Comparison of ENCODE assay signal across 8 cellular contexts in the genomic region with DNA sequence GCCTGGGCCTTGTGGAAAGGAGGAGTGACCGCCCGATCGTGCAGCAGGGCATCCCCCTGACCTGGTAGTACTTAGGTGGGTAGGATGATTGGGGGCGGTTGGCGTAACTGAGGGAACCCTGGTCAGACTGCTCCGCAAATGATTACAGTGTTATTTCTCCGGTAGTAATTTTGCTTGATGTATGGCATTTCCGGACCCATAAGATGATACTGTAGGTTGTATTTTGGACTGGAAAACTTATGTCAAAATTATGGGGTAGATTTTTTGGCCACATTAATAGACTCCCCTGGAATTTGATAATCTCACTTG. TPM values are rescaled to one million over a fixed set of nuclear protein-coding genes. Genes with fewer than 3 reads are reported as not detected.
A peak's percentile ranks its signal among the peaks of the same experiment; 100 is the strongest.
DNase-seq lines count a peak whose midpoint lies in the region; ATAC-seq, FAIRE-seq and TF ChIP-seq lines count a peak whose summit lies in the region.

No MANE protein-coding gene starts in this region.

- no peak overlapping the region for H4K91ac ChIP-seq in mesenchymal stem cell (ENCODE audit: low read length)

- H3K79me1 ChIP-seq in mesenchymal stem cell (replicated peaks; ENCODE audit: low read length, poor library complexity, severe bottlenecking): peaks cover 1% of the 10 kb centered on the region

- no peak overlapping the region for H3K23ac ChIP-seq in mesenchymal stem cell (ENCODE audit: low read length in 2 of 2)

- TF ChIP-seq POLR2A in GM12878 (IDR thresholded peaks at IDR 0.05; ENCODE audit: low read depth, low read length): no peak

- no peak for ATAC-seq in heart right ventricle
- no peak for ATAC-seq in left cardiac atrium
- no peak; the same call in 2 of the 3 replicates for ATAC-seq in GM12878
- no peak for ATAC-seq in aorta (ENCODE audit: low FRiP score)

- in situ Hi-C loops in GM12878 (cut with MboI): no loop called here

- peaks cover 33% of the 10 kb centered on the region for H3K79me2 ChIP-seq in GM12878 (ENCODE audit: control insufficient read depth, insufficient read depth, low read length)

- H4K20me1 ChIP-seq in GM12878 (ENCODE audit: control insufficient read depth, insufficient read depth): no peaks in the 10 kb centered on the region

- TF ChIP-seq CTCF in heart right ventricle (IDR thresholded peaks at IDR 0.05) (no peak), GM12878 (IDR thresholded peaks at IDR 0.05 in 2 of 3, conservative IDR thresholded peaks at IDR 0.05 in 1 of 3; ENCODE audit: control insufficient read depth in 2 of 3, extremely low read depth in 1 of 3, insufficient read depth in 1 of 3, low read depth in 3 of 3, low read length in 3 of 3) (no peak)

- no peak overlapping the region for H2BK12ac ChIP-seq in mesenchymal stem cell (ENCODE audit: low read length in 2 of 2)

- SMC1A ChIA-PET in GM12878 (lab: Charles Lee; ENCODE audit: uncharacterized antibody, unreplicated experiment): interaction anchor here (1.2 kb wide), 1 partner anchor 33 kb away, joined by 4 read pairs; no protein-coding TSS in a partner anchor

- POLR2A ChIA-PET in GM12878 (lab: Charles Lee): interaction anchor here (0.6 to 1.1 kb wide), 8 partner anchors 59 to 1338 kb away, joined by 3 to 7 read pairs (median 3); partner anchors contain the start of genes UQCR10 and ZMAT5

- H2BK5ac ChIP-seq in mesenchymal stem cell (ENCODE audit: low read depth, low read length, poor library complexity, severe bottlenecking): no peak overlapping the region

- CTCF ChIA-PET in GM12878 (lab: Yijun Ruan, JAX): interaction anchor here (0.7 to 1.7 kb wide), 4 partner anchors 46 to 280 kb away, joined by 3 read pairs; partner anchors contain the start of genes ASCC2 and NF2

- peak overlapping the region; percentile 90 for H2AFZ ChIP-seq in GM12878 (ENCODE audit: control insufficient read depth, low read depth, low read length)
- peak overlapping the region; percentile 77 for H2AFZ ChIP-seq in mesenchymal stem cell (ENCODE audit: low read depth, low read length)

- RAD21 ChIA-PET in GM12878 (lab: Charles Lee; ENCODE audit: unreplicated experiment): interaction anchor here (0.6 to 1.4 kb wide), 5 partner anchors 101 to 677 kb away, joined by 3 to 4 read pairs (median 3); partner anchors contain the start of gene ZMAT5

- peak overlapping the region in 1 of 2 experiments; percentile 54 for H3K4ac ChIP-seq in mesenchymal stem cell (ENCODE audit: low read depth in 1 of 2, low read length in 2 of 2)

- H3K27me3 ChIP-seq in heart right ventricle: no peaks in the 10 kb centered on the region
- no peaks in the 10 kb centered on the region for H3K27me3 ChIP-seq in GM12878 (replicated peaks in 1 of 2; ENCODE audit: control insufficient read depth in 2 of 2, insufficient read depth in 2 of 2, low read length in 1 of 2)
- peaks cover 0 to 9% of the 10 kb centered on the region in 2 experiments for H3K27me3 ChIP-seq in mesenchymal stem cell (ENCODE audit: control insufficient read depth in 1 of 2, insufficient read depth in 1 of 2, low read length in 2 of 2)
- no peaks in the 10 kb centered on the region for H3K27me3 ChIP-seq in aorta (ENCODE audit: control insufficient read depth in 1 of 2, insufficient read depth in 2 of 2, low read length in 1 of 2)

- no TSS peak for BruUV-seq in GM12878 (replicated peaks; lab: Mats Ljungman, UMichigan)

- 2 to 4% methylated on average over 8 of the region's 8 CpGs for WGBS in heart right ventricle, 2 donors
- under 1% methylated on average over 8 of the region's 8 CpGs for WGBS in GM12878 (ENCODE audit: insufficient coverage, insufficient replicate concordance, low lambda C conversion rate, missing lambda C conversion rate)
- WGBS in mesenchymal stem cell: 12% methylated on average over 8 of the region's 8 CpGs
- WGBS in aorta, 2 donors: 1 to 2% methylated on average over 8 of the region's 8 CpGs

- no peak for TF ChIP-seq RAD21 in GM12878 (IDR thresholded peaks at IDR 0.05; ENCODE audit: insufficient read depth, low read depth, low read length)

- H2AK5ac ChIP-seq in mesenchymal stem cell (ENCODE audit: low read length, severe bottlenecking): no peak overlapping the region

- H3K4me1 ChIP-seq in heart right ventricle (peaks cover 11 to 56% (median 47%) of the 10 kb centered on the region in 9 donors), GM12878 (ENCODE audit: control insufficient read depth, insufficient read depth, low read length) (no peaks in the 10 kb centered on the region), mesenchymal stem cell (ENCODE audit: control insufficient read depth, insufficient read depth, low read depth, low read length) (peaks cover 2% of the 10 kb centered on the region), aorta (ENCODE audit: control insufficient read depth in 1 of 2, insufficient read depth in 2 of 2, low read length in 2 of 2) (no peaks in the 10 kb centered on the region)

- no peaks in the 10 kb centered on the region for H3K9me3 ChIP-seq in heart right ventricle
- no peaks in the 10 kb centered on the region for H3K9me3 ChIP-seq in GM12878 (replicated peaks; ENCODE audit: control insufficient read depth, insufficient read depth, low read length)
- H3K9me3 ChIP-seq in mesenchymal stem cell (ENCODE audit: control insufficient read depth, low read length): no peaks in the 10 kb centered on the region
- no peaks in the 10 kb centered on the region for H3K9me3 ChIP-seq in aorta (ENCODE audit: control insufficient read depth, low read length)

- peak overlapping the region; percentile 70 to 88 for H3K18ac ChIP-seq in mesenchymal stem cell (ENCODE audit: low read depth in 1 of 2, low read length in 2 of 2)

- no peaks in the 10 kb centered on the region for H3K36me3 ChIP-seq in heart right ventricle
- H3K36me3 ChIP-seq in GM12878 (ENCODE audit: control insufficient read depth in 2 of 2, insufficient read depth in 2 of 2, low read length in 1 of 2): no peaks in the 10 kb centered on the region
- no peaks in the 10 kb centered on the region for H3K36me3 ChIP-seq in mesenchymal stem cell (ENCODE audit: control insufficient read depth in 1 of 2, insufficient read depth in 2 of 2, low read depth in 1 of 2, low read length in 2 of 2)
- no peaks in the 10 kb centered on the region for H3K36me3 ChIP-seq in aorta (ENCODE audit: control insufficient read depth in 1 of 2, insufficient read depth in 2 of 2, low read length in 1 of 2)

- DNase-seq in heart right ventricle: no peak
- DNase-seq in left cardiac atrium: no peak
- DNase-seq in GM12878 (ENCODE audit: low read depth, low spot score): no peak
- no peak for DNase-seq in mesenchymal stem cell
- no peak for DNase-seq in aorta
- no peak for DNase-seq in NCI-H446 (lab: John Stamatoyannopoulos, UW)
- DNase-seq in DMS 273 treated with DMSO at 0.1 percent for 48 hours (lab: John Stamatoyannopoulos, UW): no peak
- no peak for DNase-seq in DMS 273 (lab: John Stamatoyannopoulos, UW; ENCODE audit: unreplicated experiment)

- no peak overlapping the region for H2BK15ac ChIP-seq in mesenchymal stem cell (ENCODE audit: low read depth, poor library complexity, severe bottlenecking)

- no peak overlapping the region for H2BK120ac ChIP-seq in mesenchymal stem cell (ENCODE audit: low read depth, low read length)

- peak overlapping the region; percentile 45 for H4K8ac ChIP-seq in mesenchymal stem cell (ENCODE audit: low read length)

- peak overlapping the region; percentile 86 to 100 (median 98) for H3K27ac ChIP-seq in heart right ventricle
- H3K27ac ChIP-seq in GM12878 (ENCODE audit: control insufficient read depth, insufficient read depth): peak overlapping the region; percentile 77
- peak overlapping the region; percentile 35 for H3K27ac ChIP-seq in mesenchymal stem cell (ENCODE audit: low read length, poor library complexity, severe bottlenecking)
- H3K27ac ChIP-seq in aorta (ENCODE audit: low read depth in 1 of 2, low read length in 2 of 2): peak overlapping the region in 1 of 2 donors; percentile 31

- FAIRE-seq in GM12878 (lab: Jason Lieb, UNC): no peak

- H3K4me3 ChIP-seq in heart right ventricle (peak overlapping the region; percentile 68 to 99 (median 95)), GM12878 (peak overlapping the region; percentile 70), mesenchymal stem cell (ENCODE audit: insufficient read depth in 1 of 2, low read depth in 1 of 2, low read length in 2 of 2) (peak overlapping the region; percentile 97 to 99), aorta (ENCODE audit: low read length in 2 of 2) (peak overlapping the region; percentile 93 to 94)

- H3K14ac ChIP-seq in mesenchymal stem cell (ENCODE audit: low read length in 2 of 2): peak overlapping the region in 1 of 2 experiments; percentile 73

- TF ChIP-seq EP300 in GM12878 (IDR thresholded peaks at IDR 0.05; ENCODE audit: borderline replicate concordance in 1 of 2, control insufficient read depth in 1 of 2, low read depth in 2 of 2, low read length in 2 of 2): no peak

- H3K9ac ChIP-seq in GM12878 (ENCODE audit: control insufficient read depth, insufficient read depth, low read length) (peak overlapping the region; percentile 78), mesenchymal stem cell (ENCODE audit: low read length) (peak overlapping the region; percentile 94)

- intact Hi-C loops in heart right ventricle (cut with DNase I): loop anchor here in 7 of 10 donors (1.0 to 10.0 kb wide), 4 partner anchors 45 to 121 kb away; partner anchors contain the start of gene ASCC2 (in 1 of the 7)
- intact Hi-C loops in left cardiac atrium (cut with DNase I): loop anchor here in 1 of 2 donors (10.0 kb wide), 1 partner anchor 121 kb away; no protein-coding TSS in a partner anchor
- intact Hi-C loops in GM12878 (cut with micrococcal nuclease; ENCODE audit: unreplicated experiment): loop anchor here (10.0 kb wide), 1 partner anchor 101 kb away; no protein-coding TSS in a partner anchor
- intact Hi-C loops in aorta (cut with DNase I): loop anchor here in 1 of 2 donors (10.0 kb wide), 1 partner anchor 91 kb away; no protein-coding TSS in a partner anchor

- H3K4me2 ChIP-seq in GM12878 (ENCODE audit: control insufficient read depth, insufficient read depth) (peak overlapping the region; percentile 74), mesenchymal stem cell (ENCODE audit: low read length, poor library complexity, severe bottlenecking) (peak overlapping the region; percentile 51)

RNA-seq across cellular contexts. Expression of gene MTMR3, which starts 0.8 kb away (rescaled TPM):
- total RNA-seq in heart right ventricle (10 to 100 TPM; 26.1 to 42.9 (median 36.5) TPM), left cardiac atrium (10 to 100 TPM; 29.8 to 34.8 TPM), GM12878 (2014; rRNA removed) (11.2 and 13.5 TPM in 2 replicates), GM12878 (2014; rRNA removed; fragmentation: Illumina TruSeq; extraction: Trizol) (8.7 and 9.0 TPM in 2 replicates), GM12878 (2021) (17.5 and 23.7 TPM in 2 replicates), aorta (10 to 100 TPM; 52.7 to 65.3 TPM)
- polyA plus RNA-seq in heart right ventricle (10 to 100 TPM in 1 of 2 donors, 1 to 10 TPM in 1; 9.8 to 14.1 TPM), GM12878 (2011; rRNA removed) (15.6 and 23.6 TPM in 2 replicates), GM12878 (2014; fragmentation: Illumina TruSeq; extraction: Trizol) (9.6 and 14.2 TPM in 2 replicates), GM12878 (2014; fragmentation: Nextera tagmentation; extraction: Ambion mirVana) (1 to 10 TPM; 1.4 to 1.9 TPM), GM12878 (2014; rRNA removed) (13.1 and 13.8 TPM in 2 replicates), GM12878 (2016; fragmentation: Nextera tagmentation; extraction: Ambion mirVana) (1 to 10 TPM; 9.6 to 9.9 TPM), aorta (10 to 100 TPM in 1 of 2 donors, 1 to 10 TPM in 1; 5.3 to 21.6 TPM)
- total RNA-seq in GM12878 (2013; cell fraction: nucleolus; rRNA removed): 117 and 123 TPM in 2 replicates
- polyA plus RNA-seq in GM12878 (2011; ENCODE audit: low read depth): 7.3 TPM
- 16.2 and 19.9 TPM in 2 replicates for polyA plus RNA-seq in GM12878 (2011; cell fraction: cytosol; rRNA removed)
- 99.0 and 124 TPM in 2 replicates for polyA plus RNA-seq in GM12878 (2011; cell fraction: nucleus; rRNA removed)
- polyA plus RNA-seq in GM12878 (2012): 11.0 and 11.9 TPM in 2 replicates
- 37.7 and 44.5 TPM in 2 replicates for polyA minus RNA-seq in GM12878 (2011; rRNA and poly(A)+ RNA removed)
- polyA minus RNA-seq in GM12878 (2011; cell fraction: cytosol; rRNA and poly(A)+ RNA removed): 9.6 and 12.4 TPM in 2 replicates
- polyA minus RNA-seq in GM12878 (2011; cell fraction: nucleus; rRNA and poly(A)+ RNA removed): 22.4 and 46.2 TPM in 2 replicates
- 10.3 TPM for polyA plus RNA-seq in mesenchymal stem cell (2013, experiment 1 of 2)
- 9.3 TPM for polyA plus RNA-seq in mesenchymal stem cell (2013, experiment 2 of 2)

RNA-seq across cellular contexts. Expression of gene ASCC2, which starts 45.7 kb away (rescaled TPM):
- total RNA-seq in heart right ventricle (10 to 100 TPM; 26.6 to 42.1 (median 33.1) TPM), left cardiac atrium (10 to 100 TPM; 34.6 to 52.6 TPM), GM12878 (2014; rRNA removed) (37.4 and 47.0 TPM in 2 replicates), GM12878 (2014; rRNA removed; fragmentation: Illumina TruSeq; extraction: Trizol) (38.3 and 39.1 TPM in 2 replicates), GM12878 (2021) (62.1 and 67.9 TPM in 2 replicates), aorta (10 to 100 TPM; 36.9 to 58.0 TPM)
- polyA plus RNA-seq in heart right ventricle (10 to 100 TPM; 47.4 to 87.0 TPM), GM12878 (2011; rRNA removed) (27.1 and 53.0 TPM in 2 replicates), GM12878 (2014; fragmentation: Illumina TruSeq; extraction: Trizol) (51.0 and 60.1 TPM in 2 replicates), GM12878 (2014; fragmentation: Nextera tagmentation; extraction: Ambion mirVana) (1 to 10 TPM; 5.3 to 6.4 TPM), GM12878 (2014; rRNA removed) (60.7 and 61.9 TPM in 2 replicates), GM12878 (2016; fragmentation: Nextera tagmentation; extraction: Ambion mirVana) (10 to 100 TPM; 89.0 to 91.4 TPM), aorta (10 to 100 TPM; 21.2 to 42.3 TPM)
- 109 and 129 TPM in 2 replicates for total RNA-seq in GM12878 (2013; cell fraction: nucleolus; rRNA removed)
- polyA plus RNA-seq in GM12878 (2011; ENCODE audit: low read depth): 30.0 TPM
- polyA plus RNA-seq in GM12878 (2011; cell fraction: cytosol; rRNA removed): 60.6 and 63.1 TPM in 2 replicates
- 87.3 and 103 TPM in 2 replicates for polyA plus RNA-seq in GM12878 (2011; cell fraction: nucleus; rRNA removed)
- polyA plus RNA-seq in GM12878 (2012): 42.4 and 48.3 TPM in 2 replicates
- polyA minus RNA-seq in GM12878 (2011; rRNA and poly(A)+ RNA removed): 63.0 and 100 TPM in 2 replicates
- 22.6 and 28.3 TPM in 2 replicates for polyA minus RNA-seq in GM12878 (2011; cell fraction: cytosol; rRNA and poly(A)+ RNA removed)
- 49.1 and 96.4 TPM in 2 replicates for polyA minus RNA-seq in GM12878 (2011; cell fraction: nucleus; rRNA and poly(A)+ RNA removed)
- polyA plus RNA-seq in mesenchymal stem cell (2013, experiment 1 of 2): 43.5 TPM
- polyA plus RNA-seq in mesenchymal stem cell (2013, experiment 2 of 2): 43.8 TPM
